ENCODE assay signal across 8 cellular contexts in the genomic region with DNA sequence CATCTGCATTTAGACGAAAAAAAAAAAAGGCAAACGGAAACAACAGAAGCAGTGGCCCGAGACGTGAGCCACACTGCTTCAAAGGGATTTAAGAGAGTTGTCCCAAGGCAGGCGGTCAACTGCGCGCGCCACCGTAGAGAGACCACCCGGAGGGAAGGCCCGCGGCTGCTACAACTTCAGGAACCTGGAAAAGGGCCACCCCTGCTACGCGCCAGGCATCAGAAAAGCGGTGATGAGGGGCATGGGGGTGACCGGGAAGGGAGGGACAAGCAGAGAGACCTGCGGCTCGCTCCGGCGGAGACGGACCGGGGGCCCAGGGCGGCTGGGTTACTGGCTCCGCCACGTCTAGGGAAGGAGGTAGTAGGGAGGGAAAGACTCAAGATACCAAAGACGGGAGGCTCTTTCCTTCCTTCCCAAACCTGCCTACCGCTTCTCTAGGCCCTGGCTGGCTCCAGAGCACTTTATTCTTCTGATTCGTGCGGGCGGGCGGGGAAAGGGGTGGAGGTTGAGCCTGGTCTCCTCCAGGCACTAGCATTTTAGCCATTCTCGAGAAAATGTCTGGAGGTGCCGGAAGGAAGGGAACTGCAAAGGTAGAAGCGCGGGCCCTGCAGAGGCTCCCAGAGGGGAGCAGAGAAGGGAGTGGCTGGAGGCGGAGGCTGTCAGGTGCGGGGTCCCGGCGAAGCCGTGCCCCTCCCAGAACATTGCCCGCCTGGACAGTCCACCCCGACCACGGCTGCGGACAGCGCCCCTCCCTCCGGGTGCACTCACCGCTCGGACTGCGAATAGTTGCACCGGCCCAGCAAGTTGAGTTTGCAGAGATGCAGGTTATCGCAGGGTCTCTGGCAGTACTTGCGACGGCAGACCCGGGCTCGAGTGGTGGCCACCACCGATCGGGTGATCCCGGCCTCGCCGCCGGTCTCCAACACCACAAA. TPM values are rescaled to one million over a fixed set of nuclear protein-coding genes. Genes with fewer than 3 reads are reported as not detected.
A peak's percentile ranks its signal among the peaks of the same experiment; 100 is the strongest.
DNase-seq lines count a peak whose midpoint lies in the region; ATAC-seq and TF ChIP-seq lines count a peak whose summit lies in the region.

No MANE protein-coding gene starts in this region.

- H3K4me3 ChIP-seq in endodermal cell (ENCODE audit: low read length) (peak overlapping the region; percentile 100), mucosa of rectum (ENCODE audit: low read length in 2 of 2) (peak overlapping the region; percentile 85 to 95)

- ATAC-seq in GM19025 (IDR thresholded peaks at IDR 0.05; ENCODE audit: low read depth, unreplicated experiment) (peak; percentile 2), HG03457 (IDR thresholded peaks at IDR 0.05; ENCODE audit: unreplicated experiment) (peak; percentile 2)

- TF ChIP-seq CTCF in endodermal cell (conservative IDR thresholded peaks at IDR 0.05) = no peak

- peak overlapping the region; percentile 93 for H3K27ac Mint-ChIP-seq in endodermal cell

- H3K4me1 ChIP-seq in endodermal cell (ENCODE audit: control insufficient read depth, insufficient read depth, low read length) (no peaks in the 10 kb centered on the region), mucosa of rectum (ENCODE audit: control insufficient read depth in 2 of 2, insufficient read depth in 2 of 2, low read length in 2 of 2) (peaks cover 9 to 11% of the 10 kb centered on the region in 2 donors)

- H3K27ac ChIP-seq in endodermal cell (ENCODE audit: low read depth, low read length) = no peak overlapping the region
- peak overlapping the region; percentile 93 to 99 for H3K27ac ChIP-seq in mucosa of rectum (ENCODE audit: low read depth in 2 of 2, low read length in 2 of 2)

- H3K27me3 Mint-ChIP-seq in endodermal cell (ENCODE audit: insufficient read depth) = no peaks in the 10 kb centered on the region

- peak in 8 of 14 donors; percentile 8 to 55 (median 36) for DNase-seq in C1 segment of cervical spinal cord (lab: John Stamatoyannopoulos, UW)
- peak; percentile 53 for DNase-seq in SK-N-DZ (ENCODE audit: low spot score)
- DNase-seq in endodermal cell = peak; percentile 77
- DNase-seq in NCI-H1048 (lab: John Stamatoyannopoulos, UW) = no peak
- DNase-seq in effector CD8-positive, alpha-beta T cell (lab: John Stamatoyannopoulos, UW) = no peak

- peaks cover 15% of the 10 kb centered on the region for H3K4me1 Mint-ChIP-seq in endodermal cell

- peaks cover 24% of the 10 kb centered on the region for H3K36me3 Mint-ChIP-seq in endodermal cell (ENCODE audit: low read depth)

- H3K9ac ChIP-seq in endodermal cell (ENCODE audit: extremely low read depth, low read length, poor library complexity, severe bottlenecking) (peak overlapping the region; percentile 73), mucosa of rectum (ENCODE audit: low read depth in 1 of 2, low read length in 2 of 2) (peak overlapping the region; percentile 75 to 95)

- H3K4me3 Mint-ChIP-seq in endodermal cell = peak overlapping the region; percentile 96

- H3K9me3 ChIP-seq in endodermal cell (ENCODE audit: control insufficient read depth, low read length) (no peaks in the 10 kb centered on the region), mucosa of rectum (ENCODE audit: control insufficient read depth in 2 of 2, low read length in 2 of 2) (no peaks in the 10 kb centered on the region)

- 1 to 2% methylated on average over 10 to 61 of the region's 61 CpGs for WGBS in endodermal cell (ENCODE audit: insufficient coverage in 1 of 2, insufficient read length in 1 of 2), 2 experiments

- H3K27me3 ChIP-seq in endodermal cell (ENCODE audit: control insufficient read depth, insufficient read depth, low read length, poor library complexity, severe bottlenecking) (peaks cover 15% of the 10 kb centered on the region), mucosa of rectum (ENCODE audit: control insufficient read depth in 2 of 2, insufficient read depth in 2 of 2, low read length in 2 of 2) (no peaks in the 10 kb centered on the region)

- peaks cover 3% of the 10 kb centered on the region for H3K9me3 Mint-ChIP-seq in endodermal cell

- H3K36me3 ChIP-seq in endodermal cell (ENCODE audit: control insufficient read depth, insufficient read depth, low read length) (peaks cover 10% of the 10 kb centered on the region), mucosa of rectum (ENCODE audit: control insufficient read depth in 2 of 2, insufficient read depth in 2 of 2, low read length in 2 of 2) (no peaks in the 10 kb centered on the region)

RNA-seq across cellular contexts. Expression of gene ZC3HAV1, which starts 1.0 kb away (rescaled TPM):
- 8.4 and 11.7 TPM in 2 replicates for polyA plus RNA-seq in SK-N-DZ (2014; cell fraction: cytosol; rRNA removed)
- polyA plus RNA-seq in SK-N-DZ (2014; cell fraction: nucleus; rRNA removed) = 2.2 and 3.5 TPM in 2 replicates
- 10 to 100 TPM; 67.6 to 76.0 TPM for total RNA-seq in endodermal cell
- polyA plus RNA-seq in endodermal cell (2013, experiment 1 of 2) = 11.4 TPM
- 13.9 TPM for polyA plus RNA-seq in endodermal cell (2013, experiment 2 of 2)

Comparison
In these comparisons a context has a peak if more than half of its experiments do, and no peak if none do; other contexts are left out.
1. DNase-seq: peak in C1 segment of cervical spinal cord (8 of 14), SK-N-DZ (single experiment) and endodermal cell (single experiment); none in NCI-H1048 (single experiment) and effector CD8-positive, alpha-beta T cell (single experiment).